In the genomic region with DNA sequence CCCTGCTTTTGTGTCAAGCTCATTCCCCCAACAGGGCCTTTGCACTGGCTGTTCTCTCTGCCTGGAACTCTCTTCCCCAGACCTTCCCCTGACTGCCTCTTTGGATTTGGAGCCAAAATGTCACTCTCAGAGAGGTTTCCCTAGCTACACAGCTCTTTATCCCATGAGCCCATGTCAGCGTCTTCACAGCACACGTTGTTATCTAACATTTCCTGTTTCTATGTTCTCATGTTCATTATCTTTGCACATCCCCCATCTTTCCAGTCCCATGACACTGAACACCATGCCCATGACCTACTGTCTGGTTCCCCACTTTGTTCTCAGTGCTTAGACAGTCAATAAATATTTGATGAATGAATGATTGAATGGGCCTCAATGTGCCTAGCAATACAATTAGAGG, we compare ENCODE assay signal across 1 cellular context.
TF ChIP-seq lines count a peak whose summit lies in the region.

No MANE protein-coding gene starts in this region.

TF ChIP-seq in IMR-90, 13 proteins besides CTCF, POLR2A, EP300 and RAD21 (continued from another document):
- TF ChIP-seq CHD1 (IDR thresholded peaks at IDR 0.05; ENCODE audit: low read depth, low read length) (no peak), NFE2L2 (IDR thresholded peaks at IDR 0.05; ENCODE audit: low read depth, low read length) (no peak), FOS (IDR thresholded peaks at IDR 0.05; ENCODE audit: low read depth, low read length) (no peak), RCOR1 (IDR thresholded peaks at IDR 0.05; ENCODE audit: insufficient replicate concordance, low read length) (no peak), BHLHE40 (IDR thresholded peaks at IDR 0.05; ENCODE audit: low read depth, low read length) (no peak), RFX5 (IDR thresholded peaks at IDR 0.05; ENCODE audit: low read depth, low read length) (no peak), CEBPB (IDR thresholded peaks at IDR 0.05; ENCODE audit: low read depth, low read length) (no peak), MXI1 (IDR thresholded peaks at IDR 0.05; ENCODE audit: borderline replicate concordance, low read depth, low read length) (no peak), MAFK (IDR thresholded peaks at IDR 0.05; ENCODE audit: low read depth, low read length) (no peak)
- TF ChIP-seq, protein P1, sequence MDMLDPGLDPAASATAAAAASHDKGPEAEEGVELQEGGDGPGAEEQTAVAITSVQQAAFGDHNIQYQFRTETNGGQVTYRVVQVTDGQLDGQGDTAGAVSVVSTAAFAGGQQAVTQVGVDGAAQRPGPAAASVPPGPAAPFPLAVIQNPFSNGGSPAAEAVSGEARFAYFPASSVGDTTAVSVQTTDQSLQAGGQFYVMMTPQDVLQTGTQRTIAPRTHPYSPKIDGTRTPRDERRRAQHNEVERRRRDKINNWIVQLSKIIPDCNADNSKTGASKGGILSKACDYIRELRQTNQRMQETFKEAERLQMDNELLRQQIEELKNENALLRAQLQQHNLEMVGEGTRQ (IDR thresholded peaks at IDR 0.05; ENCODE audit: low read depth, low read length): no peak
- TF ChIP-seq, protein P2, sequence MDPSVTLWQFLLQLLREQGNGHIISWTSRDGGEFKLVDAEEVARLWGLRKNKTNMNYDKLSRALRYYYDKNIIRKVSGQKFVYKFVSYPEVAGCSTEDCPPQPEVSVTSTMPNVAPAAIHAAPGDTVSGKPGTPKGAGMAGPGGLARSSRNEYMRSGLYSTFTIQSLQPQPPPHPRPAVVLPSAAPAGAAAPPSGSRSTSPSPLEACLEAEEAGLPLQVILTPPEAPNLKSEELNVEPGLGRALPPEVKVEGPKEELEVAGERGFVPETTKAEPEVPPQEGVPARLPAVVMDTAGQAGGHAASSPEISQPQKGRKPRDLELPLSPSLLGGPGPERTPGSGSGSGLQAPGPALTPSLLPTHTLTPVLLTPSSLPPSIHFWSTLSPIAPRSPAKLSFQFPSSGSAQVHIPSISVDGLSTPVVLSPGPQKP (IDR thresholded peaks at IDR 0.05; ENCODE audit: borderline replicate concordance, low read depth, low read length): no peak
